In genomic region chr21:45074818-45075605, GRCh38 we compare ENCODE assay signal across 1 cellular context.
TF ChIP-seq lines count a peak whose summit lies in the region.

No MANE protein-coding gene starts in this region.

TF ChIP-seq in HepG2, 621 proteins besides CTCF, POLR2A, EP300 and RAD21 (continued from another document and continues in another):
- TF ChIP-seq, protein P1, sequence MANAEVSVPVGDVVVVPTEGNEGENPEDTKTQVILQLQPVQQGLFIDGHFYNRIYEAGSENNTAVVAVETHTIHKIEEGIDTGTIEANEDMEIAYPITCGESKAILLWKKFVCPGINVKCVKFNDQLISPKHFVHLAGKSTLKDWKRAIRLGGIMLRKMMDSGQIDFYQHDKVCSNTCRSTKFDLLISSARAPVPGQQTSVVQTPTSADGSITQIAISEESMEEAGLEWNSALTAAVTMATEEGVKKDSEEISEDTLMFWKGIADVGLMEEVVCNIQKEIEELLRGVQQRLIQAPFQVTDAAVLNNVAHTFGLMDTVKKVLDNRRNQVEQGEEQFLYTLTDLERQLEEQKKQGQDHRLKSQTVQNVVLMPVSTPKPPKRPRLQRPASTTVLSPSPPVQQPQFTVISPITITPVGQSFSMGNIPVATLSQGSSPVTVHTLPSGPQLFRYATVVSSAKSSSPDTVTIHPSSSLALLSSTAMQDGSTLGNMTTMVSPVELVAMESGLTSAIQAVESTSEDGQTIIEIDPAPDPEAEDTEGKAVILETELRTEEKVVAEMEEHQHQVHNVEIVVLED (CRISPR knock-in tag; IDR thresholded peaks at IDR 0.05; ENCODE audit: borderline replicate concordance), result peak; percentile 64; the same call in 1 of the 2 replicates
- TF ChIP-seq RNF219 (CRISPR knock-in tag; IDR thresholded peaks at IDR 0.05) (no peak), ZNF253 (CRISPR knock-in tag; IDR thresholded peaks at IDR 0.05; ENCODE audit: borderline replicate concordance) (0 out of 2 replicates have a peak, but pooled peaks have one; percentile 62), ZNF230 (CRISPR knock-in tag; IDR thresholded peaks at IDR 0.05) (no peak), SIN3A (IDR thresholded peaks at IDR 0.05; ENCODE audit: borderline replicate concordance, low read depth, low read length) (peak; percentile 7; the same call in 1 of the 2 replicates), HMGXB4 (CRISPR knock-in tag; IDR thresholded peaks at IDR 0.05; ENCODE audit: borderline replicate concordance in 1 of 2, low read depth in 1 of 2) (peak in 1 of 2 experiments; percentile 36; a peak in 1 of 4 replicates), FOXM1 (CRISPR knock-in tag; IDR thresholded peaks at IDR 0.05) (no peak), TAF15 (IDR thresholded peaks at IDR 0.05; ENCODE audit: low read depth, low read length, poor library complexity, severe bottlenecking) (peak; percentile 35), CBX1 (IDR thresholded peaks at IDR 0.05; ENCODE audit: low read depth) (no peak), SP2 (CRISPR knock-in tag; IDR thresholded peaks at IDR 0.05) (no peak), NONO (IDR thresholded peaks at IDR 0.05) (no peak), NONO (CRISPR knock-in tag; conservative IDR thresholded peaks at IDR 0.05) (peak; percentile 57; the same call in 1 of the 2 replicates), UBTF (CRISPR knock-in tag; IDR thresholded peaks at IDR 0.05) (peak; percentile 96), NR1H2 (CRISPR knock-in tag; IDR thresholded peaks at IDR 0.05; ENCODE audit: borderline replicate concordance, low read depth) (no peak), ZNF124 (CRISPR knock-in tag; IDR thresholded peaks at IDR 0.05) (no peak), ZFP82 (CRISPR knock-in tag; IDR thresholded peaks at IDR 0.05; ENCODE audit: borderline replicate concordance) (no peak), MED1 (CRISPR knock-in tag; IDR thresholded peaks at IDR 0.05) (peak; percentile 15; the same call in 1 of the 2 replicates), MIER2 (CRISPR knock-in tag; IDR thresholded peaks at IDR 0.05) (no peak), SIX4 (CRISPR knock-in tag; IDR thresholded peaks at IDR 0.05) (no peak), ZNF570 (CRISPR knock-in tag; IDR thresholded peaks at IDR 0.05; ENCODE audit: borderline replicate concordance) (no peak), CREB1 (IDR thresholded peaks at IDR 0.05) (no peak), CREB1 (CRISPR knock-in tag; IDR thresholded peaks at IDR 0.05) (no peak), NFATC3 (CRISPR knock-in tag; IDR thresholded peaks at IDR 0.05) (no peak), HDAC2 (CRISPR knock-in tag; IDR thresholded peaks at IDR 0.05) (0 out of 2 replicates have a peak, but pooled peaks have one; percentile 37), FOXA1 (IDR thresholded peaks at IDR 0.05) (no peak), FOXA1 (CRISPR knock-in tag; IDR thresholded peaks at IDR 0.05) (0 out of 2 replicates have a peak, but pooled peaks have one; percentile 6), PRMT3 (CRISPR knock-in tag; IDR thresholded peaks at IDR 0.05; ENCODE audit: borderline replicate concordance, low read depth) (no peak), NBN (conservative IDR thresholded peaks at IDR 0.05) (no peak), SRF (IDR thresholded peaks at IDR 0.05; ENCODE audit: low read depth, low read length) (no peak), ZNF432 (CRISPR knock-in tag; IDR thresholded peaks at IDR 0.05; ENCODE audit: borderline replicate concordance) (no peak), KDM4B (CRISPR knock-in tag; IDR thresholded peaks at IDR 0.05) (no peak), NRL (CRISPR knock-in tag; IDR thresholded peaks at IDR 0.05; ENCODE audit: borderline replicate concordance) (no peak; the same call in 1 of the 2 replicates), ZNF251 (CRISPR knock-in tag; IDR thresholded peaks at IDR 0.05) (no peak), ZNF687 (CRISPR knock-in tag; IDR thresholded peaks at IDR 0.05) (peak; percentile 66), PAWR (CRISPR knock-in tag; IDR thresholded peaks at IDR 0.05; ENCODE audit: borderline replicate concordance) (no peak), ZNF720 (CRISPR knock-in tag; IDR thresholded peaks at IDR 0.05) (no peak), ATF7-NPFF (CRISPR knock-in tag; IDR thresholded peaks at IDR 0.05; ENCODE audit: low read depth) (no peak; the same call in 1 of the 2 replicates), PCBP1 (IDR thresholded peaks at IDR 0.05; ENCODE audit: borderline replicate concordance, low read depth, low read length) (no peak), ZNF232 (CRISPR knock-in tag; IDR thresholded peaks at IDR 0.05; ENCODE audit: borderline replicate concordance) (no peak; the same call in 1 of the 2 replicates), HNRNPLL (IDR thresholded peaks at IDR 0.05; ENCODE audit: low read depth, low read length, poor library complexity, severe bottlenecking) (peak; percentile 79), ZSCAN20 (CRISPR knock-in tag; IDR thresholded peaks at IDR 0.05; ENCODE audit: borderline replicate concordance) (no peak), MLXIP (CRISPR knock-in tag; IDR thresholded peaks at IDR 0.05; ENCODE audit: borderline replicate concordance) (no peak)
- TF ChIP-seq, protein P2, sequence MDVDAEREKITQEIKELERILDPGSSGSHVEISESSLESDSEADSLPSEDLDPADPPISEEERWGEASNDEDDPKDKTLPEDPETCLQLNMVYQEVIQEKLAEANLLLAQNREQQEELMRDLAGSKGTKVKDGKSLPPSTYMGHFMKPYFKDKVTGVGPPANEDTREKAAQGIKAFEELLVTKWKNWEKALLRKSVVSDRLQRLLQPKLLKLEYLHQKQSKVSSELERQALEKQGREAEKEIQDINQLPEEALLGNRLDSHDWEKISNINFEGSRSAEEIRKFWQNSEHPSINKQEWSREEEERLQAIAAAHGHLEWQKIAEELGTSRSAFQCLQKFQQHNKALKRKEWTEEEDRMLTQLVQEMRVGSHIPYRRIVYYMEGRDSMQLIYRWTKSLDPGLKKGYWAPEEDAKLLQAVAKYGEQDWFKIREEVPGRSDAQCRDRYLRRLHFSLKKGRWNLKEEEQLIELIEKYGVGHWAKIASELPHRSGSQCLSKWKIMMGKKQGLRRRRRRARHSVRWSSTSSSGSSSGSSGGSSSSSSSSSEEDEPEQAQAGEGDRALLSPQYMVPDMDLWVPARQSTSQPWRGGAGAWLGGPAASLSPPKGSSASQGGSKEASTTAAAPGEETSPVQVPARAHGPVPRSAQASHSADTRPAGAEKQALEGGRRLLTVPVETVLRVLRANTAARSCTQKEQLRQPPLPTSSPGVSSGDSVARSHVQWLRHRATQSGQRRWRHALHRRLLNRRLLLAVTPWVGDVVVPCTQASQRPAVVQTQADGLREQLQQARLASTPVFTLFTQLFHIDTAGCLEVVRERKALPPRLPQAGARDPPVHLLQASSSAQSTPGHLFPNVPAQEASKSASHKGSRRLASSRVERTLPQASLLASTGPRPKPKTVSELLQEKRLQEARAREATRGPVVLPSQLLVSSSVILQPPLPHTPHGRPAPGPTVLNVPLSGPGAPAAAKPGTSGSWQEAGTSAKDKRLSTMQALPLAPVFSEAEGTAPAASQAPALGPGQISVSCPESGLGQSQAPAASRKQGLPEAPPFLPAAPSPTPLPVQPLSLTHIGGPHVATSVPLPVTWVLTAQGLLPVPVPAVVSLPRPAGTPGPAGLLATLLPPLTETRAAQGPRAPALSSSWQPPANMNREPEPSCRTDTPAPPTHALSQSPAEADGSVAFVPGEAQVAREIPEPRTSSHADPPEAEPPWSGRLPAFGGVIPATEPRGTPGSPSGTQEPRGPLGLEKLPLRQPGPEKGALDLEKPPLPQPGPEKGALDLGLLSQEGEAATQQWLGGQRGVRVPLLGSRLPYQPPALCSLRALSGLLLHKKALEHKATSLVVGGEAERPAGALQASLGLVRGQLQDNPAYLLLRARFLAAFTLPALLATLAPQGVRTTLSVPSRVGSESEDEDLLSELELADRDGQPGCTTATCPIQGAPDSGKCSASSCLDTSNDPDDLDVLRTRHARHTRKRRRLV (CRISPR knock-in tag; IDR thresholded peaks at IDR 0.05), result no peak
